1 cellular context compared by ENCODE assay signal in the genomic region with DNA sequence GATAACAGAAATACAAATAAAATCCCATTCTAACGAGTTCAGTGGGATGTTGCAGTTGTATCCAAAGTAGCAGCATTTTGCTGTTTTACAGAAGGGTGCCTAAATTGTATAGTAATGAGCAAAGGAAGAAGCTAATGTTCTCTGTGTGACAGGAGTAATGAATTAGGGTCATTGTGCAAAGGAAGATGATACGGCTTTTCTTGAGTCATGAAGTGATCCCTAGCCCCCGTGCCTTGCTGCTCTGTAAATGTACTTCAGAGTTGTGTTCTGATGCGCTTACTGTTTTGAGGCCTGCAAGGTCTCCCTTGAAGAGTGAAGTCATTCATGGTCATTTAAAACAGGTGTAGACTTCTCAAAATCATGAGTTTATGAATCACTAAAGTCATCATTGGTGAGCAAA.
TF ChIP-seq lines count a peak whose summit lies in the region.

No MANE protein-coding gene starts in this region.

TF ChIP-seq in IMR-90, 13 proteins besides CTCF, POLR2A, EP300 and RAD21 (continued from another document):
- TF ChIP-seq CHD1 (IDR thresholded peaks at IDR 0.05; ENCODE audit: low read depth, low read length) (no peak), MAFK (IDR thresholded peaks at IDR 0.05; ENCODE audit: low read depth, low read length) (no peak), NFE2L2 (IDR thresholded peaks at IDR 0.05; ENCODE audit: low read depth, low read length) (no peak), MXI1 (IDR thresholded peaks at IDR 0.05; ENCODE audit: borderline replicate concordance, low read depth, low read length) (no peak), FOS (IDR thresholded peaks at IDR 0.05; ENCODE audit: low read depth, low read length) (no peak)
TF ChIP-seq in IMR-90: peak in this region for 0.
